Comparison of ENCODE assay signal across 20 cellular contexts in the genomic region with DNA sequence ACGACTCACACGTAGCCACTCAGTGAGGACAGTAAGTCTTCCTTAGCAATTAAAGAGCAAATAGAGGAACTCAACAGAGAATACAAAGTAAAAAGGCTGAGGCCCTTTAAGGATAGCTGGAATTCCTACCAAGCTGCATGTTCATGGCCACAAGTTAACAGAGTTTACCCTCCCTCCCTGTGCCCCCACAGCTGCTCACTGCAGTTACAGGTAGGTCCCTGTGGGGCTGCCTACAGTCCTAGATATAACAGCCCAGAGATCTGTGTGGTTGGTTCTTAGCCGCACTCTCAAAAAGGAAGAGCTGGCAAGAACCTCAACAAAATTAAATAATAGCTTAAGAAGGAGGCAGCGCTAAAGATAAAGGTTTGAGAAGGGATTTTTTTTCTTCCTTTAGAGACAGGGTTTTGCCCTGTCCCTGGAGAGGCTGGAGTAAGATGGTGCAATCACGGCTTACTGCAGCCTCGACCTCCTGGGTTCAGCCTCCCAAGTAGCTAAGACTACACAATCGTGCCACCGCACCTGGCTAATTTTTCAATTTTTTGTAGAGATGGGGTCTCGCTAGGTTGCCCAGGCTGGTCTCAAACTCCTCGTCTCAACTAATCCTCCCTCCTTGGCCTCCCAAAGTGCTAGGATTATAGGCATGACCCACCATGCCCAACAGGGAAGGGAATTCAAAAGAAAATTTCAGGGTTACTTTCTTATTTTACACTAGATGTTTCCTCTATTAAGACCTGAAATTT. TPM values are rescaled to one million over a fixed set of nuclear protein-coding genes. Genes with fewer than 3 reads are reported as not detected.
DNase-seq lines count a peak whose midpoint lies in the region; ATAC-seq and TF ChIP-seq lines count a peak whose summit lies in the region.
"Had no signal": no experiment of that assay in that cellular context is flagged by ENCODE, and none has a peak within 500 bp of the region (broad histone marks: within the 10 kb centered on the region; RNA-seq: fewer than 3 reads in every experiment).

No MANE protein-coding gene starts in this region.

- peak; percentile 38 to 63 for ATAC-seq in activated T-cell treated with anti-CD3 and anti-CD28 coated beads, Interleukin-2, amount 50 U/mL, for 4 hours
- peak; percentile 50 for ATAC-seq in activated CD8-positive, alpha-beta T cell treated with anti-CD3 and anti-CD28 coated beads for 36 hours
- ATAC-seq in left lobe of liver (peak; percentile 23), HG03571 (IDR thresholded peaks at IDR 0.05; ENCODE audit: unreplicated experiment) (no peak)
- ATAC-seq: left lung, sciatic nerve, upper lobe of right lung had no signal

- H3K27ac Mint-ChIP-seq in activated CD8-positive, alpha-beta T cell treated with anti-CD3 and anti-CD28 coated beads for 36 hours, result no peak overlapping the region
- H3K27ac Mint-ChIP-seq: activated CD4-positive, alpha-beta T cell treated with anti-CD3 and anti-CD28 coated beads, Interleukin-2, amount 10 ng/mL, durations not matched to agents 7 days and 5 days had no signal

- no peaks in the 10 kb centered on the region for H3K27me3 Mint-ChIP-seq in activated T-cell treated with anti-CD3 and anti-CD28 coated beads, Interleukin-2, amount 50 U/mL, for 4 hours (ENCODE audit: low read depth)
- no peaks in the 10 kb centered on the region for H3K27me3 Mint-ChIP-seq in activated CD8-positive, alpha-beta T cell treated with anti-CD3 and anti-CD28 coated beads for 36 hours
- H3K27me3 Mint-ChIP-seq: activated CD4-positive, alpha-beta T cell treated with anti-CD3 and anti-CD28 coated beads, Interleukin-2, amount 10 ng/mL, durations not matched to agents 7 days and 5 days; activated naive CD4-positive, alpha-beta T cell treated with anti-CD3 and anti-CD28 coated beads, Interleukin-2, amount 50 U/mL, for 24 hours; IgD-negative memory B cell had no signal

- peaks cover 10% of the 10 kb centered on the region for H3K36me3 Mint-ChIP-seq in activated T-cell treated with anti-CD3 and anti-CD28 coated beads, Interleukin-2, amount 50 U/mL, for 4 hours (ENCODE audit: insufficient read depth)
- H3K36me3 Mint-ChIP-seq in activated CD8-positive, alpha-beta T cell treated with anti-CD3 and anti-CD28 coated beads for 36 hours (ENCODE audit: low read depth), result no peaks in the 10 kb centered on the region
- H3K36me3 Mint-ChIP-seq: CD4-positive, CD25-positive, alpha-beta regulatory T cell had no signal

- no peak overlapping the region for H3K4me3 ChIP-seq in Jurkat, Clone E6-1 (ENCODE audit: low read length)
- no peak overlapping the region for H3K4me3 ChIP-seq in SJCRH30
- H3K4me3 ChIP-seq: left lung, upper lobe of right lung had no signal

- H3K36me3 ChIP-seq in SJCRH30, result no peaks in the 10 kb centered on the region
- H3K36me3 ChIP-seq: brain microvascular endothelial cell, left lung, upper lobe of right lung had no signal

- H3K9me3 Mint-ChIP-seq in activated T-cell treated with anti-CD3 and anti-CD28 coated beads, Interleukin-2, amount 50 U/mL, for 4 hours, result no peaks in the 10 kb centered on the region
- H3K9me3 Mint-ChIP-seq in activated CD8-positive, alpha-beta T cell treated with anti-CD3 and anti-CD28 coated beads for 36 hours, result no peaks in the 10 kb centered on the region
- H3K9me3 Mint-ChIP-seq: activated CD4-positive, alpha-beta T cell treated with anti-CD3 and anti-CD28 coated beads, Interleukin-2, amount 10 ng/mL, durations not matched to agents 7 days and 5 days; activated naive CD4-positive, alpha-beta T cell treated with anti-CD3 and anti-CD28 coated beads, Interleukin-2, amount 50 U/mL, for 24 hours; IgD-negative memory B cell had no signal

- peaks cover 59% of the 10 kb centered on the region for H3K4me1 Mint-ChIP-seq in activated T-cell treated with anti-CD3 and anti-CD28 coated beads, Interleukin-2, amount 50 U/mL, for 4 hours (ENCODE audit: low read depth)
- peaks cover 52% of the 10 kb centered on the region for H3K4me1 Mint-ChIP-seq in activated CD8-positive, alpha-beta T cell treated with anti-CD3 and anti-CD28 coated beads for 36 hours (ENCODE audit: low read depth)

- intact Hi-C loops in activated CD8-positive, alpha-beta T cell treated with anti-CD3 and anti-CD28 coated beads for 36 hours (cut with micrococcal nuclease), result no loop called here

- H3K9me3 ChIP-seq in SJCRH30 (replicated peaks), result no peaks in the 10 kb centered on the region
- H3K9me3 ChIP-seq: left lung, upper lobe of right lung had no signal

- no peaks in the 10 kb centered on the region for H3K4me1 ChIP-seq in SJCRH30
- H3K4me1 ChIP-seq: left lung, upper lobe of right lung had no signal

- no peak for DNase-seq in activated T-cell treated with anti-CD3 and anti-CD28 coated beads, Interleukin-2, amount 50 U/mL, for 4 hours
- DNase-seq in activated T-cell treated with anti-CD3 and anti-CD28 coated beads, Interleukin-2, amount 50 U/mL, for 48 hours, result no peak
- peak; percentile 65 for DNase-seq in Jurkat, Clone E6-1 (ENCODE audit: low read depth, low spot score)
- no peak for DNase-seq in activated CD8-positive, alpha-beta T cell treated with anti-CD3 and anti-CD28 coated beads for 36 hours
- DNase-seq in left lobe of liver (ENCODE audit: low spot score) (no peak), KG1 (lab: John Stamatoyannopoulos, UW) (no peak), SJCRH30 (no peak)
- DNase-seq: activated CD4-positive, alpha-beta T cell treated with anti-CD3 and anti-CD28 coated beads, Interleukin-2, amount 10 ng/mL, durations not matched to agents 7 days and 5 days; brain microvascular endothelial cell; CD4-positive, CD25-positive, alpha-beta regulatory T cell; GOT3; left lung; NCI-H1105 treated with DMSO at 0.1 percent for 48 hours; stimulated activated CD4-positive, alpha-beta T cell treated with anti-CD3 and anti-CD28 coated beads, Interleukin-2, amount 100 ng/mL, for 24 hours; SW 1271; upper lobe of right lung had no signal

- H3K27ac ChIP-seq in SJCRH30, result no peak overlapping the region
- H3K27ac ChIP-seq: brain microvascular endothelial cell, left lung, upper lobe of right lung had no signal

- no peak overlapping the region for H3K4me3 Mint-ChIP-seq in activated T-cell treated with anti-CD3 and anti-CD28 coated beads, Interleukin-2, amount 50 U/mL, for 4 hours
- no peak overlapping the region for H3K4me3 Mint-ChIP-seq in activated CD8-positive, alpha-beta T cell treated with anti-CD3 and anti-CD28 coated beads for 36 hours
- H3K4me3 Mint-ChIP-seq: activated CD4-positive, alpha-beta T cell treated with anti-CD3 and anti-CD28 coated beads, Interleukin-2, amount 10 ng/mL, durations not matched to agents 7 days and 5 days; activated naive CD4-positive, alpha-beta T cell treated with anti-CD3 and anti-CD28 coated beads, Interleukin-2, amount 50 U/mL, for 24 hours; CD4-positive, CD25-positive, alpha-beta regulatory T cell had no signal

- POLR2A ChIA-PET in activated CD8-positive, alpha-beta T cell treated with anti-CD3 and anti-CD28 coated beads for 36 hours (lab: Charles Lee), result interaction anchor here (1.0 to 1.5 kb wide), 2 partner anchors 16 to 19 kb away, joined by 3 to 6 read pairs; partner anchors contain the start of gene SFMBT1

- no peak for TF ChIP-seq CTCF in activated CD8-positive, alpha-beta T cell treated with anti-CD3 and anti-CD28 coated beads for 36 hours (IDR thresholded peaks at IDR 0.05)

- H3K27me3 ChIP-seq in SJCRH30, result no peaks in the 10 kb centered on the region
- H3K27me3 ChIP-seq: brain microvascular endothelial cell, left lung, upper lobe of right lung had no signal

- CTCF ChIA-PET in activated CD8-positive, alpha-beta T cell treated with anti-CD3 and anti-CD28 coated beads for 36 hours (lab: Charles Lee), result interaction anchor here (0.9 to 2.4 kb wide), 6 partner anchors 10 to 291 kb away, joined by 3 to 8 read pairs (median 3); no protein-coding TSS in a partner anchor

RNA-seq across cellular contexts. Expression of gene SFMBT1, which starts 19.3 kb away (rescaled TPM):
- 10 to 100 TPM; 16.8 to 25.2 (median 20.0) TPM for total RNA-seq in activated T-cell treated with anti-CD3 and anti-CD28 coated beads, Interleukin-2, amount 50 U/mL, for 4 hours
- 8.6 TPM for polyA plus RNA-seq in Jurkat, Clone E6-1 (2012; ENCODE audit: insufficient read depth, insufficient read length)
- 10 to 100 TPM; 17.8 to 20.1 TPM for total RNA-seq in activated CD8-positive, alpha-beta T cell treated with anti-CD3 and anti-CD28 coated beads for 36 hours
- total RNA-seq in left lobe of liver, result 14.0 TPM
- total RNA-seq in SJCRH30 (2014; rRNA removed; shearing (Covaris generic)), result 13.9 and 15.4 TPM in 2 replicates
